In genomic region chr11:67282155-67282875, GRCh38 we compare ENCODE assay signal across 13 cellular contexts. TPM values are rescaled to one million over a fixed set of nuclear protein-coding genes. Genes with fewer than 3 reads are reported as not detected.
DNase-seq lines count a peak whose midpoint lies in the region; ATAC-seq and TF ChIP-seq lines count a peak whose summit lies in the region.
"Had no signal": no experiment of that assay in that cellular context is flagged by ENCODE, and none has a peak within 500 bp of the region (broad histone marks: within the 10 kb centered on the region; RNA-seq: fewer than 3 reads in every experiment).

No MANE protein-coding gene starts in this region.

- H3K27me3 Mint-ChIP-seq in activated CD8-positive, alpha-beta T cell treated with anti-CD3 and anti-CD28 coated beads for 36 hours, result no peaks in the 10 kb centered on the region

- H3K9me3 ChIP-seq in right atrium auricular region (no peaks in the 10 kb centered on the region), liver (ENCODE audit: control insufficient read depth in 4 of 4, low read length in 3 of 4) (no peaks in the 10 kb centered on the region), upper lobe of right lung (no peaks in the 10 kb centered on the region), prostate gland (no peaks in the 10 kb centered on the region)
- H3K9me3 ChIP-seq: MG63 had no signal

- no peak for ATAC-seq in left ventricle myocardium superior
- ATAC-seq in activated CD8-positive, alpha-beta T cell treated with anti-CD3 and anti-CD28 coated beads for 36 hours, result no peak
- ATAC-seq in upper lobe of right lung, result no peak

- intact Hi-C loops in left ventricle myocardium superior (cut with micrococcal nuclease), result no loop called here
- intact Hi-C loops in activated CD8-positive, alpha-beta T cell treated with anti-CD3 and anti-CD28 coated beads for 36 hours (cut with micrococcal nuclease), result no loop called here
- intact Hi-C loops in upper lobe of right lung (cut with DNase I), result no loop called here
- intact Hi-C loops in prostate gland (cut with DNase I), result no loop called here

- in situ Hi-C loops in GM13977 (cut with MboI; ENCODE audit: low pct_unique_long_range_greater_than_20kb, low sequenced_read_pairs, unreplicated experiment), result no loop called here

- no peak for TF ChIP-seq POLR2A in prostate gland (IDR thresholded peaks at IDR 0.05)

- DNase-seq in left ventricle myocardium superior, result peak; percentile 26
- DNase-seq in right atrium auricular region (ENCODE audit: low spot score), result no peak
- DNase-seq in activated CD8-positive, alpha-beta T cell treated with anti-CD3 and anti-CD28 coated beads for 36 hours, result no peak
- DNase-seq in upper lobe of right lung, result peak; percentile 57
- DNase-seq in GM13977 (ENCODE audit: low spot score), result no peak
- DNase-seq in prostate gland (ENCODE audit: low spot score), result no peak
- no peak for DNase-seq in HuH-7 (ENCODE audit: low spot score)
- DNase-seq: AML-193; EL; MG63; NCI-H2171; stimulated activated CD4-positive, alpha-beta T cell treated with anti-CD3 and anti-CD28 coated beads, Interleukin-15, amount 100 ng/mL, for 24 hours had no signal

- peaks cover 60% of the 10 kb centered on the region for H3K36me3 Mint-ChIP-seq in activated CD8-positive, alpha-beta T cell treated with anti-CD3 and anti-CD28 coated beads for 36 hours (ENCODE audit: low read depth)

- H3K27ac ChIP-seq in right atrium auricular region (peak overlapping the region in 1 of 2 donors; percentile 3), liver (ENCODE audit: low read depth in 1 of 2, low read length in 2 of 2) (peak overlapping the region; percentile 26 to 36), upper lobe of right lung (peak overlapping the region; percentile 96), prostate gland (no peak overlapping the region)

- H3K27me3 ChIP-seq in right atrium auricular region, result no peaks in the 10 kb centered on the region
- no peaks in the 10 kb centered on the region for H3K27me3 ChIP-seq in liver (ENCODE audit: control insufficient read depth in 4 of 4, insufficient read depth in 4 of 4, low read length in 3 of 4)
- no peaks in the 10 kb centered on the region for H3K27me3 ChIP-seq in upper lobe of right lung
- H3K27me3 ChIP-seq in prostate gland (replicated peaks; ENCODE audit: insufficient read depth), result no peaks in the 10 kb centered on the region
- H3K27me3 ChIP-seq: MG63 had no signal

- H3K4me3 ChIP-seq in right atrium auricular region (no peak overlapping the region), liver (ENCODE audit: low read depth in 1 of 3, low read length in 3 of 3) (no peak overlapping the region), upper lobe of right lung (no peak overlapping the region), prostate gland (no peak overlapping the region)
- H3K4me3 ChIP-seq: MG63 had no signal

- peaks cover 0 to 41% of the 10 kb centered on the region in 2 donors for H3K4me1 ChIP-seq in right atrium auricular region
- H3K4me1 ChIP-seq in liver (ENCODE audit: control insufficient read depth in 4 of 4, insufficient read depth in 4 of 4, low read length in 3 of 4), result peaks cover 0 to 12% (median 2%) of the 10 kb centered on the region in 4 donors
- H3K4me1 ChIP-seq in upper lobe of right lung, result peaks cover 55% of the 10 kb centered on the region
- H3K4me1 ChIP-seq in prostate gland (replicated peaks), result peaks cover 6% of the 10 kb centered on the region

- CTCF ChIA-PET in activated CD8-positive, alpha-beta T cell treated with anti-CD3 and anti-CD28 coated beads for 36 hours (lab: Charles Lee), result interaction anchor here (1.5 to 2.6 kb wide), 3 partner anchors 10 to 70 kb away, joined by 5 to 11 read pairs (median 5); no protein-coding TSS in a partner anchor

- TF ChIP-seq RAD21 in liver (IDR thresholded peaks at IDR 0.05), result no peak

- no peaks in the 10 kb centered on the region for H3K9me3 Mint-ChIP-seq in activated CD8-positive, alpha-beta T cell treated with anti-CD3 and anti-CD28 coated beads for 36 hours

- H3K4me1 Mint-ChIP-seq in activated CD8-positive, alpha-beta T cell treated with anti-CD3 and anti-CD28 coated beads for 36 hours (ENCODE audit: low read depth), result peaks cover 39% of the 10 kb centered on the region

- H3K36me3 ChIP-seq in right atrium auricular region, result peaks cover 85% of the 10 kb centered on the region
- H3K36me3 ChIP-seq in liver (ENCODE audit: control insufficient read depth in 4 of 4, insufficient read depth in 3 of 4, low read depth in 1 of 4, low read length in 3 of 4), result peaks cover 21 to 55% (median 31%) of the 10 kb centered on the region in 4 donors
- peaks cover 81% of the 10 kb centered on the region for H3K36me3 ChIP-seq in upper lobe of right lung
- peaks cover 29 to 67% of the 10 kb centered on the region in 2 donors for H3K36me3 ChIP-seq in prostate gland

- WGBS in liver, result 90% methylated on average over 20 of the region's 20 CpGs
- WGBS in prostate gland, result 86% methylated on average over 20 of the region's 20 CpGs

- H3K4me3 Mint-ChIP-seq in activated CD8-positive, alpha-beta T cell treated with anti-CD3 and anti-CD28 coated beads for 36 hours, result no peak overlapping the region

- H3K9ac ChIP-seq in liver (ENCODE audit: low read depth in 1 of 2, low read length in 2 of 2), result no peak overlapping the region

- POLR2A ChIA-PET in activated CD8-positive, alpha-beta T cell treated with anti-CD3 and anti-CD28 coated beads for 36 hours (lab: Charles Lee), result interaction anchor here (0.8 to 9.3 kb wide), 6 partner anchors 8 to 43 kb away, joined by 3 to 89 read pairs (median 4); partner anchors contain the start of gene GRK2

- H3K27ac Mint-ChIP-seq in activated CD8-positive, alpha-beta T cell treated with anti-CD3 and anti-CD28 coated beads for 36 hours, result peak overlapping the region; percentile 76

- TF ChIP-seq CTCF in right atrium auricular region (IDR thresholded peaks at IDR 0.05), result no peak
- no peak for TF ChIP-seq CTCF in activated CD8-positive, alpha-beta T cell treated with anti-CD3 and anti-CD28 coated beads for 36 hours (IDR thresholded peaks at IDR 0.05)
- no peak for TF ChIP-seq CTCF in liver (IDR thresholded peaks at IDR 0.05; ENCODE audit: low read depth, low read length, missing input control)
- TF ChIP-seq CTCF in upper lobe of right lung (IDR thresholded peaks at IDR 0.05), result no peak
- no peak for TF ChIP-seq CTCF in GM13977 (IDR thresholded peaks at IDR 0.05; ENCODE audit: extremely low read depth, insufficient read depth, missing control alignments)
- no peak for TF ChIP-seq CTCF in prostate gland (IDR thresholded peaks at IDR 0.05)

TF ChIP-seq in liver, 16 proteins besides CTCF, POLR2A, EP300 and RAD21:
- TF ChIP-seq YY1 (IDR thresholded peaks at IDR 0.05) (no peak), TAF1 (conservative IDR thresholded peaks at IDR 0.05) (no peak), RXRA (IDR thresholded peaks at IDR 0.05) (no peak), NR2F2 (IDR thresholded peaks at IDR 0.05) (no peak), JUND (IDR thresholded peaks at IDR 0.05) (no peak)
- TF ChIP-seq, protein P1, sequence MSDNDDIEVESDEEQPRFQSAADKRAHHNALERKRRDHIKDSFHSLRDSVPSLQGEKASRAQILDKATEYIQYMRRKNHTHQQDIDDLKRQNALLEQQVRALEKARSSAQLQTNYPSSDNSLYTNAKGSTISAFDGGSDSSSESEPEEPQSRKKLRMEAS (IDR thresholded peaks at IDR 0.05), result no peak
- TF ChIP-seq, protein P2, sequence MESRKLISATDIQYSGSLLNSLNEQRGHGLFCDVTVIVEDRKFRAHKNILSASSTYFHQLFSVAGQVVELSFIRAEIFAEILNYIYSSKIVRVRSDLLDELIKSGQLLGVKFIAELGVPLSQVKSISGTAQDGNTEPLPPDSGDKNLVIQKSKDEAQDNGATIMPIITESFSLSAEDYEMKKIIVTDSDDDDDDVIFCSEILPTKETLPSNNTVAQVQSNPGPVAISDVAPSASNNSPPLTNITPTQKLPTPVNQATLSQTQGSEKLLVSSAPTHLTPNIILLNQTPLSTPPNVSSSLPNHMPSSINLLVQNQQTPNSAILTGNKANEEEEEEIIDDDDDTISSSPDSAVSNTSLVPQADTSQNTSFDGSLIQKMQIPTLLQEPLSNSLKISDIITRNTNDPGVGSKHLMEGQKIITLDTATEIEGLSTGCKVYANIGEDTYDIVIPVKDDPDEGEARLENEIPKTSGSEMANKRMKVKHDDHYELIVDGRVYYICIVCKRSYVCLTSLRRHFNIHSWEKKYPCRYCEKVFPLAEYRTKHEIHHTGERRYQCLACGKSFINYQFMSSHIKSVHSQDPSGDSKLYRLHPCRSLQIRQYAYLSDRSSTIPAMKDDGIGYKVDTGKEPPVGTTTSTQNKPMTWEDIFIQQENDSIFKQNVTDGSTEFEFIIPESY (IDR thresholded peaks at IDR 0.05), result no peak
- TF ChIP-seq, protein P3, sequence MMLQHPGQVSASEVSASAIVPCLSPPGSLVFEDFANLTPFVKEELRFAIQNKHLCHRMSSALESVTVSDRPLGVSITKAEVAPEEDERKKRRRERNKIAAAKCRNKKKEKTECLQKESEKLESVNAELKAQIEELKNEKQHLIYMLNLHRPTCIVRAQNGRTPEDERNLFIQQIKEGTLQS (IDR thresholded peaks at IDR 0.05), result no peak

RNA-seq across cellular contexts. Expression of gene ANKRD13D, which starts 6.8 kb away (rescaled TPM):
- 13.1 TPM for total RNA-seq in left ventricle myocardium superior
- 10 to 100 TPM; 14.1 to 14.9 TPM for total RNA-seq in right atrium auricular region
- 10 to 100 TPM; 75.4 to 78.7 TPM for total RNA-seq in activated CD8-positive, alpha-beta T cell treated with anti-CD3 and anti-CD28 coated beads for 36 hours
- 10 to 100 TPM in 1 of 2 donors, 1 to 10 TPM in 1; 5.6 to 15.0 TPM for total RNA-seq in liver
- 1 to 10 TPM; 5.5 to 6.1 TPM for polyA plus RNA-seq in liver
- 59.4 TPM for total RNA-seq in upper lobe of right lung
- total RNA-seq in prostate gland, result 10 to 100 TPM; 35.9 to 75.3 TPM

RNA-seq across cellular contexts. Expression of gene GRK2, which starts 16.0 kb away (rescaled TPM):
- 56.8 TPM for total RNA-seq in left ventricle myocardium superior
- total RNA-seq in right atrium auricular region, result 10 to 100 TPM; 52.7 to 55.9 TPM
- 100 to 1,000 TPM; 303 to 305 TPM for total RNA-seq in activated CD8-positive, alpha-beta T cell treated with anti-CD3 and anti-CD28 coated beads for 36 hours
- total RNA-seq in liver, result 10 to 100 TPM; 35.0 to 41.4 TPM
- 10 to 100 TPM; 13.4 to 28.4 TPM for polyA plus RNA-seq in liver
- 98.4 TPM for total RNA-seq in upper lobe of right lung
- total RNA-seq in prostate gland, result 100 to 1,000 TPM; 102 to 111 TPM

RNA-seq across cellular contexts. Expression of gene SSH3, which starts 21.0 kb away (rescaled TPM):
- total RNA-seq in left ventricle myocardium superior (18.7 TPM), right atrium auricular region (10 to 100 TPM; 14.7 to 23.6 TPM), liver (10 to 100 TPM in 1 of 2 donors, 1 to 10 TPM in 1; 4.8 to 10.4 TPM), upper lobe of right lung (36.4 TPM), prostate gland (100 to 1,000 TPM in 1 of 2 donors, 10 to 100 TPM in 1; 70.9 to 101 TPM)
- 1 to 10 TPM; 7.4 to 9.1 TPM for total RNA-seq in activated CD8-positive, alpha-beta T cell treated with anti-CD3 and anti-CD28 coated beads for 36 hours
- polyA plus RNA-seq in liver, result 1 to 10 TPM; 7.6 to 8.7 TPM

Comparison
In these comparisons a context has a peak if more than half of its experiments do, and no peak if none do; other contexts are left out.
1. DNase-seq: peak in left ventricle myocardium superior (single experiment) and upper lobe of right lung (single experiment); none in right atrium auricular region (single experiment), activated CD8-positive, alpha-beta T cell treated with anti-CD3 and anti-CD28 coated beads for 36 hours (single experiment), GM13977 (single experiment), prostate gland (single experiment) and HuH-7 (single experiment).
2. H3K27ac ChIP-seq: peak in liver (2 of 2) and upper lobe of right lung (single experiment); none in prostate gland (0 of 2).